ENCODE assay signal across 9 cellular contexts in the genomic region with DNA sequence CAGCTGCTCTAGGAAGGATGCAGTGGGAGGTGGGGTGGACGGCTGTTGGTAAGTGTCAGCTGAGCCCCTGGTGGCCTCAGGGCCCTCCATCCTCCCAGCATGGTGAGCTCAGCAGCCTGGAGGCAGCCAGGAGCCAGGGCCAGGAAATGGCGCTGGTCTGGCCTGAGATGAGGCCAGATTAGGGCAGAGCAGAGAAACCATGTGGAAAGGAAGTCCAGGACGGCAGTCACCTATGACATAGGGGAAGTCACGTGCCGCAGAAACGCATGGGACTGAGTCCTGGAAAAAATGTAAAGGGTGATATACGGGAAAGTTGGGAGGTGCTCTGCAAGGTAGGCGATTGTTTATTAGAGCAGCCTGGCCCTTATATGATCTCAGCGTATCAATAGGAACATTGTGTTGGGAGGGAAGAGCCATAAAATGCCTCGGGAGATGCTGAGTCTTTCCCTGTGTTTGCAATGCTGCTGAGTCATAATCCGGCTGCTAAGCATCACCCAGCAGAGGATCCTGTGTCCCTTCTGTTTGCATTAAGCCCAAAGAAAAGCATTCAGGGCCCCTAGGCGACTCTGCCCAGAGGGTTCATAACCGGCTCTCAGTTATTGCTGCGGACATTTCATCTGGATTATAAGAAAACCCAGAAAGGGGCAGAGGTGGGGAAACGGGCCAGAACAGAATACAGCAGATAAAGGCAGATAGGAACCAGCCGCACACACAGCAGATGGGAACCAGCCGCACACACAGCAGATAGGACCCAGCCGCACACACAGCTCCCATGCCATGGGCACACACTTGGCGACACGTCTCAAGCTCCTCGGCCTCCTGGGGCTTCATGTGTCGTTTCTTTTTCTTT. TPM values are rescaled to one million over a fixed set of nuclear protein-coding genes. Genes with fewer than 3 reads are reported as not detected.
DNase-seq lines count a peak whose midpoint lies in the region; ATAC-seq and TF ChIP-seq lines count a peak whose summit lies in the region.
"Had no signal": no experiment of that assay in that cellular context is flagged by ENCODE, and none has a peak within 500 bp of the region (broad histone marks: within the 10 kb centered on the region; RNA-seq: fewer than 3 reads in every experiment).

No MANE protein-coding gene starts in this region.

- no peak overlapping the region for H4K91ac ChIP-seq in H9 (ENCODE audit: insufficient read length, low read depth, low read length)

- H2BK20ac ChIP-seq in H9 (ENCODE audit: low read depth, low read length, poor library complexity, severe bottlenecking), result no peak overlapping the region

- H3K36me3 Mint-ChIP-seq in H9 (ENCODE audit: insufficient read depth in 1 of 3, low read depth in 3 of 3), result peaks cover 5 to 9% (median 5%) of the 10 kb centered on the region in 3 experiments; a peak in 5 of 7 replicates

- no peak overlapping the region for H3K4me3 Mint-ChIP-seq in H9

- no peaks in the 10 kb centered on the region for H3K27me3 Mint-ChIP-seq in H9 (ENCODE audit: low read depth)

- H3K23ac ChIP-seq in H9 (ENCODE audit: insufficient read length, low read depth, low read length), result no peak overlapping the region

- no peak overlapping the region for H3T11ph ChIP-seq in H9 (ENCODE audit: low read length)

- H3K27ac Mint-ChIP-seq in H9, result peak overlapping the region; percentile 33 to 93 (median 85); a peak in 5 of 7 replicates

- H3K14ac ChIP-seq in H9 (ENCODE audit: insufficient read depth, low read length), result no peak overlapping the region

- no peaks in the 10 kb centered on the region for H3K79me2 ChIP-seq in H9 (ENCODE audit: insufficient read depth, low read length)

- TF ChIP-seq CTCF in H9 (conservative IDR thresholded peaks at IDR 0.05), result no peak
- TF ChIP-seq CTCF in fibroblast of pulmonary artery (IDR thresholded peaks at IDR 0.05; ENCODE audit: low read length, missing control alignments), result no peak

- no peaks in the 10 kb centered on the region for H3K27me3 ChIP-seq in H9 (ENCODE audit: insufficient read depth, low read length)
- H3K27me3 ChIP-seq: ovary had no signal

- no peaks in the 10 kb centered on the region for H3K23me2 ChIP-seq in H9 (ENCODE audit: insufficient read length, low read depth, low read length, poor library complexity, severe bottlenecking)

- ATAC-seq in GM19328 (IDR thresholded peaks at IDR 0.05; ENCODE audit: unreplicated experiment) (no peak), HG03196 (IDR thresholded peaks at IDR 0.05; ENCODE audit: unreplicated experiment) (no peak)

- no peak overlapping the region for H2AK5ac ChIP-seq in H9 (ENCODE audit: insufficient read length, low read length)

- no peak overlapping the region for H2BK15ac ChIP-seq in H9 (ENCODE audit: low read depth, low read length)

- DNase-seq in H9, result no peak
- peak; percentile 79 for DNase-seq in SHP77 treated with DMSO at 0.1 percent for 48 hours (lab: John Stamatoyannopoulos, UW)
- peak; percentile 79 for DNase-seq in fibroblast of pulmonary artery (ENCODE audit: low read depth)
- DNase-seq in posterior cingulate gyrus, result peak in 8 of 10 donors; percentile 15 to 90 (median 50)
- DNase-seq in cerebellar nuclear complex (lab: John Stamatoyannopoulos, UW), result no peak
- DNase-seq in NCI-H187 treated with DMSO at 0.1 percent for 48 hours (lab: John Stamatoyannopoulos, UW), result no peak

- no CpG with 5 or more reads among the region's 22 CpGs for WGBS in H9 (ENCODE audit: extremely low coverage, insufficient read length, low lambda C conversion rate)

- no peak overlapping the region for H3K4me3 ChIP-seq in fibroblast of pulmonary artery (replicated peaks; ENCODE audit: low read depth, low read length)
- H3K4me3 ChIP-seq: ovary had no signal

- no peak overlapping the region for H3K9ac ChIP-seq in H9 (ENCODE audit: extremely low read depth, insufficient read length, low read length)

- no peak overlapping the region for H2BK5ac ChIP-seq in H9 (ENCODE audit: insufficient read length, low read length)

- H4K8ac ChIP-seq in H9 (replicated peaks; ENCODE audit: insufficient read length, low read depth, low read length), result no peak overlapping the region

- intact Hi-C loops in posterior cingulate gyrus (cut with DNase I), result no loop called here

- no peaks in the 10 kb centered on the region for H3K9me3 Mint-ChIP-seq in H9

- no peak overlapping the region for H2BK12ac ChIP-seq in H9 (ENCODE audit: insufficient read length, low read depth, low read length)

- H4K5ac ChIP-seq in H9 (ENCODE audit: insufficient read length, low read depth, low read length), result no peak overlapping the region

- no peak overlapping the region for H3K4ac ChIP-seq in H9 (ENCODE audit: low read depth, low read length)

- no peak overlapping the region for H3K4me2 ChIP-seq in H9 (ENCODE audit: insufficient read depth, insufficient read length, low read length)

- no peaks in the 10 kb centered on the region for H4K20me1 ChIP-seq in H9 (ENCODE audit: control insufficient read depth, insufficient read depth, insufficient read length)

- no peaks in the 10 kb centered on the region for H3K9me3 ChIP-seq in H9 (ENCODE audit: control insufficient read depth, low read depth, low read length)
- H3K9me3 ChIP-seq: ovary had no signal

- H3K79me1 ChIP-seq in H9 (ENCODE audit: insufficient read depth, low read depth, low read length, poor library complexity, severe bottlenecking), result no peaks in the 10 kb centered on the region

- peaks cover 40 to 45% of the 10 kb centered on the region in 2 experiments for H3K4me1 Mint-ChIP-seq in H9

- no peak overlapping the region for H3K27ac ChIP-seq in H9 (ENCODE audit: insufficient read length, low read depth, low read length)
- H3K27ac ChIP-seq: ovary had no signal

- H3K18ac ChIP-seq in H9 (ENCODE audit: insufficient read length, low read depth, low read length), result no peak overlapping the region

- no peak overlapping the region for H2AFZ ChIP-seq in H9 (ENCODE audit: low read length)

- H2BK120ac ChIP-seq in H9 (ENCODE audit: low read depth, low read length, poor library complexity, severe bottlenecking), result no peak overlapping the region

- no peaks in the 10 kb centered on the region; the same call in 1 of the 2 replicates for H3K4me1 ChIP-seq in H9 (ENCODE audit: insufficient read depth, low read length)

- no peak overlapping the region for H3K56ac ChIP-seq in H9 (ENCODE audit: insufficient read length, low read depth, low read length)

RNA-seq across cellular contexts. Expression of gene B3GNT7, which starts 30.3 kb away (rescaled TPM):
- total RNA-seq in H9 (2021), result 39.1 and 42.2 TPM in 2 replicates

Comparison
In these comparisons a context has a peak if more than half of its experiments do, and no peak if none do; other contexts are left out.
1. DNase-seq: peak in SHP77 treated with DMSO at 0.1 percent for 48 hours (single experiment), fibroblast of pulmonary artery (single experiment) and posterior cingulate gyrus (8 of 10); none in H9 (single experiment), cerebellar nuclear complex (0 of 2) and NCI-H187 treated with DMSO at 0.1 percent for 48 hours (single experiment).